ENCODE assay signal across 1 cellular context in the genomic region with DNA sequence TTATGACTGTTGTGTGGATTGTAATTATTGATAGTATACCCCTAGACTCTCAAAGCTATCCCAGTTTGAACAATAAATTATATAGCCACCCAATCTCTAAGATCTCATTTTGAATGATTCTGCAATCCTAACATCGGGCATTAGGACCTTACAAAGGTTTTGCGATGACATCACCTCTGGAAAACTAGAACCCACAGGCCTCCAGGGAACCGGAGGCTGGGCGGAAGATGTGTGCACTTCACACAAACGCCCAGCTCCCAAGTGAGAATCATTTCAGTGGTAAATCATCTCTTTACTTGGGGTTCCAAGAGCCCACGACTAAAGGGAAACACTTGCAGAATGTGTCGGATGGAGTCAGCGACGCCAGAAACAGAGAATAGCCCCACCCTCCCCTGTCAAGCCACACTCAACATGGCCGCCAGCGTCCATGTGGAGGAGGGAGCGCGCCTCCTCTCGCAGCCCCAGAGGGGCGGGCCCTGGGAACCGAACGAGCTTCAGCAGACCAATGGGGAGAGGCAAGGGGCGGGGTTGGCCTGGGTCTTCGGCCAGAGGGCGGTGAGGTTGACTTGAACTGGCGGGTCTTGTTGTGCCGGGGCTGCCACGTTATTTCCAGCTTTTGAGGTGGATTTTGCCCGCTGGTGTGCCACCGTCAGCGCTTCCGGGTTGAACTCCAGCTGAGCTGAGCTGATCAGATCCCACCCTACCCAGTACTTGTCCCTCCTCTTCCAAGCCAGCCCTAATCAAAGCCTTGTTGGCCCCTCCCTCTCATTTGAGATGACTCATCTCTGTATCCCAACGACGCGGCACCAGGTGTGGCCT.
TF ChIP-seq lines count a peak whose summit lies in the region.

No MANE protein-coding gene starts in this region.

TF ChIP-seq in H1, 55 proteins besides CTCF, POLR2A, EP300 and RAD21 (continued from another document):
- peak; percentile 77; the same call in 1 of the 2 replicates for TF ChIP-seq TBP (IDR thresholded peaks at IDR 0.05; ENCODE audit: low read depth, low read length)
